In genomic region chr11:64655901-64656601, GRCh38 we compare ENCODE assay signal across 21 cellular contexts.
DNase-seq lines count a peak whose midpoint lies in the region; ATAC-seq and TF ChIP-seq lines count a peak whose summit lies in the region.
"Had no signal": no experiment of that assay in that cellular context is flagged by ENCODE, and none has a peak within 500 bp of the region (broad histone marks: within the 10 kb centered on the region; RNA-seq: fewer than 3 reads in every experiment).

No MANE protein-coding gene starts in this region.

- H4K20me1 ChIP-seq in PC-9 (ENCODE audit: insufficient read depth) (no peaks in the 10 kb centered on the region), osteoblast (ENCODE audit: insufficient read depth, low read length) (peaks cover 48% of the 10 kb centered on the region)

- H3K9me3 Mint-ChIP-seq in CD14-positive monocyte = no peaks in the 10 kb centered on the region
- no peaks in the 10 kb centered on the region for H3K9me3 Mint-ChIP-seq in activated CD4-positive, alpha-beta T cell treated with anti-CD3 and anti-CD28 coated beads, Interleukin-2, amount 10 ng/mL, durations not matched to agents 24 days and 14 days

- no peaks in the 10 kb centered on the region for H3K9me2 ChIP-seq in PC-9 (ENCODE audit: insufficient read depth)

- H3K27ac ChIP-seq in PC-9 = no peak overlapping the region
- peak overlapping the region; percentile 28 for H3K27ac ChIP-seq in osteoblast (ENCODE audit: low read depth, low read length)
- no peak overlapping the region for H3K27ac ChIP-seq in esophagus muscularis mucosa (replicated peaks in 1 of 4)
- H3K27ac ChIP-seq: SJSA1, stomach had no signal

- H3K36me3 Mint-ChIP-seq in CD14-positive monocyte = no peaks in the 10 kb centered on the region
- H3K36me3 Mint-ChIP-seq in activated CD4-positive, alpha-beta T cell treated with anti-CD3 and anti-CD28 coated beads, Interleukin-2, amount 10 ng/mL, durations not matched to agents 24 days and 14 days (ENCODE audit: low read depth) = no peaks in the 10 kb centered on the region

- H3K36me3 ChIP-seq in PC-9 (ENCODE audit: low read depth) (no peaks in the 10 kb centered on the region), osteoblast (ENCODE audit: insufficient read depth, low read length) (peaks cover 17% of the 10 kb centered on the region), esophagus muscularis mucosa (no peaks in the 10 kb centered on the region)
- H3K36me3 ChIP-seq: gastrocnemius medialis, SJSA1, stomach had no signal

- TF ChIP-seq POLR2A in esophagus muscularis mucosa (IDR thresholded peaks at IDR 0.05; ENCODE audit: low read depth) = no peak

- H2AFZ ChIP-seq in PC-9 (no peak overlapping the region), osteoblast (ENCODE audit: low read length) (no peak overlapping the region)

- H3K4me1 Mint-ChIP-seq in CD14-positive monocyte = peaks cover 65% of the 10 kb centered on the region
- H3K4me1 Mint-ChIP-seq in activated CD4-positive, alpha-beta T cell treated with anti-CD3 and anti-CD28 coated beads, Interleukin-2, amount 10 ng/mL, durations not matched to agents 24 days and 14 days = peaks cover 9% of the 10 kb centered on the region

- WGBS in esophagus muscularis mucosa = 81% methylated on average over 8 of the region's 8 CpGs

- no TSS peak for BruUV-seq in PC-9 (replicated peaks; lab: Mats Ljungman, UMichigan)

- H3K9me3 ChIP-seq in PC-9 (ENCODE audit: insufficient read depth, low read depth) (no peaks in the 10 kb centered on the region), osteoblast (ENCODE audit: low read depth, low read length) (no peaks in the 10 kb centered on the region), esophagus muscularis mucosa (no peaks in the 10 kb centered on the region)
- H3K9me3 ChIP-seq: gastrocnemius medialis, SJSA1, stomach had no signal

- TF ChIP-seq EP300 in esophagus muscularis mucosa (IDR thresholded peaks at IDR 0.05) = no peak

- H3K4me1 ChIP-seq in PC-9 (replicated peaks; ENCODE audit: insufficient read depth) = peaks cover 38% of the 10 kb centered on the region
- peaks cover 49% of the 10 kb centered on the region for H3K4me1 ChIP-seq in osteoblast (ENCODE audit: insufficient read depth, low read length)
- peaks cover 3 to 13% (median 8%) of the 10 kb centered on the region in 4 donors for H3K4me1 ChIP-seq in esophagus muscularis mucosa

- CTCF ChIA-PET in PC-9 (lab: Charles Lee) = interaction anchor here (0.6 kb wide), 1 partner anchor 113 kb away, joined by 3 read pairs; no protein-coding TSS in a partner anchor

- H3K27ac Mint-ChIP-seq in CD14-positive monocyte = peak overlapping the region; percentile 61 to 96 (median 94)
- H3K27ac Mint-ChIP-seq in activated CD4-positive, alpha-beta T cell treated with anti-CD3 and anti-CD28 coated beads, Interleukin-2, amount 10 ng/mL, durations not matched to agents 24 days and 14 days = no peak overlapping the region

- ATAC-seq in HG02763 (IDR thresholded peaks at IDR 0.05; ENCODE audit: unreplicated experiment) = no peak
- ATAC-seq: gastrocnemius medialis, left colon had no signal

- H3K4me2 ChIP-seq in PC-9 (0 out of 2 replicates have a peak overlapping the region, but pooled peaks have one; percentile 21), osteoblast (ENCODE audit: insufficient read depth, low read length) (peak overlapping the region; percentile 22)

- H3K4me3 ChIP-seq in PC-9 (no peak overlapping the region), fibroblast of mammary gland (ENCODE audit: control insufficient read depth, low read depth, low read length) (no peak overlapping the region), osteoblast (ENCODE audit: insufficient read depth, low read length) (no peak overlapping the region), esophagus muscularis mucosa (no peak overlapping the region)
- H3K4me3 ChIP-seq: gastrocnemius medialis, GM12878, SJSA1, stomach had no signal

- H3F3A ChIP-seq in PC-9 (ENCODE audit: insufficient read depth, low read depth) = peaks cover 25% of the 10 kb centered on the region; the same call in 1 of the 2 replicates

- H3K27me3 ChIP-seq in PC-9 (ENCODE audit: insufficient read depth, low read depth) (no peaks in the 10 kb centered on the region), osteoblast (ENCODE audit: insufficient read depth, low read length) (no peaks in the 10 kb centered on the region), esophagus muscularis mucosa (peaks cover 0 to 12% (median 0%) of the 10 kb centered on the region in 4 donors)
- H3K27me3 ChIP-seq: gastrocnemius medialis, SJSA1 had no signal

- H3K4me3 Mint-ChIP-seq in CD14-positive monocyte = no peak overlapping the region
- no peak overlapping the region for H3K4me3 Mint-ChIP-seq in activated CD4-positive, alpha-beta T cell treated with anti-CD3 and anti-CD28 coated beads, Interleukin-2, amount 10 ng/mL, durations not matched to agents 24 days and 14 days

- TF ChIP-seq CTCF in CD14-positive monocyte (IDR thresholded peaks at IDR 0.05) = no peak
- TF ChIP-seq CTCF in PC-9 (conservative IDR thresholded peaks at IDR 0.05) = no peak
- TF ChIP-seq CTCF in fibroblast of mammary gland (conservative IDR thresholded peaks at IDR 0.05; ENCODE audit: control insufficient read depth, insufficient read depth, low read depth, low read length) = no peak
- no peak for TF ChIP-seq CTCF in osteoblast (IDR thresholded peaks at IDR 0.05; ENCODE audit: extremely low read depth, low read depth, low read length)
- no peak for TF ChIP-seq CTCF in esophagus muscularis mucosa (IDR thresholded peaks at IDR 0.05)

- peaks cover 1 to 3% (median 1%) of the 10 kb centered on the region in 3 donors for H3K27me3 Mint-ChIP-seq in CD14-positive monocyte (ENCODE audit: low read depth in 3 of 3)
- H3K27me3 Mint-ChIP-seq in activated CD4-positive, alpha-beta T cell treated with anti-CD3 and anti-CD28 coated beads, Interleukin-2, amount 10 ng/mL, durations not matched to agents 24 days and 14 days = no peaks in the 10 kb centered on the region

- no peaks in the 10 kb centered on the region for H3K79me2 ChIP-seq in PC-9 (ENCODE audit: low read depth)
- H3K79me2 ChIP-seq in osteoblast (ENCODE audit: insufficient read depth, low read length) = peaks cover 18% of the 10 kb centered on the region

- intact Hi-C loops in CD14-positive monocyte (cut with micrococcal nuclease) = no loop called here
- intact Hi-C loops in PC-9 (cut with micrococcal nuclease; ENCODE audit: unreplicated experiment) = no loop called here
- intact Hi-C loops in esophagus muscularis mucosa (cut with DNase I) = no loop called here
- intact Hi-C loops in activated CD4-positive, alpha-beta T cell treated with anti-CD3 and anti-CD28 coated beads, Interleukin-2, amount 10 ng/mL, durations not matched to agents 24 days and 14 days (cut with micrococcal nuclease) = no loop called here

- no peak for DNase-seq in CD14-positive monocyte (ENCODE audit: low spot score)
- DNase-seq in PC-9 = no peak
- peak; percentile 78 for DNase-seq in fibroblast of mammary gland (ENCODE audit: low read depth)
- DNase-seq in osteoblast (ENCODE audit: insufficient read length, low spot score, missing footprints) = peak; percentile 88
- DNase-seq in esophagus muscularis mucosa (ENCODE audit: extremely low spot score) = no peak
- DNase-seq in nucleus accumbens (lab: John Stamatoyannopoulos, UW) = no peak
- DNase-seq in activated CD4-positive, alpha-beta T cell treated with anti-CD3 and anti-CD28 coated beads, Interleukin-2, amount 10 ng/mL, durations not matched to agents 24 days and 14 days = no peak
- DNase-seq: activated gamma-delta T cell; amniotic stem cell; central memory CD4-positive, alpha-beta T cell; gastrocnemius medialis; Karpas-422; left colon; NCI-H1092 treated with DMSO at 0.1 percent for 48 hours; NCI-H2107; NCI-H524 treated with DMSO at 0.1 percent for 48 hours; stimulated activated CD4-positive, alpha-beta T cell treated with anti-CD3 and anti-CD28 coated beads, Interleukin-1b, Interleukin-23, amount 100 ng/mL, for 48 hours; stomach had no signal

- POLR2A ChIA-PET in PC-9 (lab: Charles Lee; ENCODE audit: unreplicated experiment) = no interaction called here

Comparison
In these comparisons a context has a peak if more than half of its experiments do, and no peak if none do; other contexts are left out.
1. DNase-seq: peak in fibroblast of mammary gland (single experiment) and osteoblast (single experiment); none in CD14-positive monocyte (single experiment), PC-9 (0 of 2), esophagus muscularis mucosa (single experiment), nucleus accumbens (0 of 56) and activated CD4-positive, alpha-beta T cell treated with anti-CD3 and anti-CD28 coated beads, Interleukin-2, amount 10 ng/mL, durations not matched to agents 24 days and 14 days (single experiment).